In genomic region chr9:32550046-32550608, GRCh38 we compare ENCODE assay signal across 8 cellular contexts. TPM values are rescaled to one million over a fixed set of nuclear protein-coding genes. Genes with fewer than 3 reads are reported as not detected.
DNase-seq lines count a peak whose midpoint lies in the region; ATAC-seq and TF ChIP-seq lines count a peak whose summit lies in the region.

No MANE protein-coding gene starts in this region.

- H3K4me3 ChIP-seq in Caco-2 (ENCODE audit: low read depth, low read length): peak overlapping the region; percentile 87
- peak overlapping the region; percentile 75 for H3K4me3 ChIP-seq in OCI-LY1 (ENCODE audit: low read depth, low read length, poor library complexity, severe bottlenecking)
- H3K4me3 ChIP-seq in coronary artery: peak overlapping the region; percentile 85
- H3K4me3 ChIP-seq in aorta (ENCODE audit: low read length in 2 of 2): peak overlapping the region; percentile 36 to 85

- H3K4me1 ChIP-seq in Caco-2 (no peaks in the 10 kb centered on the region), OCI-LY1 (ENCODE audit: insufficient read depth, low read length, severe bottlenecking) (peaks cover 31% of the 10 kb centered on the region), aorta (ENCODE audit: control insufficient read depth in 1 of 2, insufficient read depth in 2 of 2, low read length in 2 of 2) (no peaks in the 10 kb centered on the region)

- no peaks in the 10 kb centered on the region for H3K9me2 ChIP-seq in OCI-LY1 (ENCODE audit: low read depth, low read length)

- H3K4me1 Mint-ChIP-seq in Caco-2 (ENCODE audit: low read depth, unreplicated experiment) (peaks cover 7% of the 10 kb centered on the region), mesothelial cell of epicardium (peaks cover 24% of the 10 kb centered on the region)

- no peak overlapping the region for H3K27ac ChIP-seq in OCI-LY1 (ENCODE audit: low read depth, low read length, poor library complexity, severe bottlenecking)
- H3K27ac ChIP-seq in coronary artery: peak overlapping the region; percentile 80 to 94
- peak overlapping the region; percentile 39 to 71 for H3K27ac ChIP-seq in aorta (ENCODE audit: low read depth in 1 of 2, low read length in 2 of 2)

- H3K27ac Mint-ChIP-seq in Caco-2 (ENCODE audit: unreplicated experiment) (peak overlapping the region; percentile 96), mesothelial cell of epicardium (peak overlapping the region; percentile 95)

- peak in 1 of 2 experiments; percentile 7 for TF ChIP-seq CTCF in Caco-2 (IDR thresholded peaks at IDR 0.05; ENCODE audit: insufficient read depth in 1 of 2, low read depth in 1 of 2, low read length in 1 of 2, severe bottlenecking in 1 of 2, unreplicated experiment in 1 of 2)
- TF ChIP-seq CTCF in OCI-LY1 (IDR thresholded peaks at IDR 0.05; ENCODE audit: low read length): no peak
- TF ChIP-seq CTCF in coronary artery (IDR thresholded peaks at IDR 0.05): no peak
- TF ChIP-seq CTCF in mesothelial cell of epicardium (IDR thresholded peaks at IDR 0.05; ENCODE audit: unreplicated experiment): no peak

- H2AFZ ChIP-seq in OCI-LY1 (ENCODE audit: low read length): no peak overlapping the region

- TSS peak; percentile 22 for BruUV-seq in Caco-2 (replicated peaks; lab: Mats Ljungman, UMichigan)

- H3K79me2 ChIP-seq in OCI-LY1 (ENCODE audit: insufficient read depth, low read length): peaks cover 52% of the 10 kb centered on the region

- CTCF ChIA-PET in Caco-2 (lab: Charles Lee): interaction anchor here (1.3 to 3.1 kb wide), 7 partner anchors 22 to 171 kb away, joined by 3 to 25 read pairs (median 11); partner anchors contain the start of genes ACO1, NDUFB6 and RIGI

- H3K9me3 ChIP-seq in Caco-2 (no peaks in the 10 kb centered on the region), OCI-LY1 (ENCODE audit: low read length) (no peaks in the 10 kb centered on the region), aorta (ENCODE audit: control insufficient read depth, low read length) (no peaks in the 10 kb centered on the region)

- 0 to 1% methylated on average over 15 of the region's 15 CpGs for WGBS in aorta, 2 donors

- DNase-seq in Caco-2 (peak in 1 of 2 experiments; percentile 14), coronary artery (ENCODE audit: low spot score) (no peak), mesothelial cell of epicardium (ENCODE audit: low spot score in 2 of 2, unreplicated experiment in 2 of 2) (no peak), aorta (no peak)
- no peak for DNase-seq in activated CD4-positive, alpha-beta T cell treated with anti-CD3 and anti-CD28 coated beads for 1 hour

- intact Hi-C loops in Caco-2 (cut with micrococcal nuclease; ENCODE audit: unreplicated experiment): loop anchor here (1.0 kb wide), 1 partner anchor 24 kb away; the partner anchor contains the start of gene RIGI
- intact Hi-C loops in aorta (cut with DNase I): loop anchor here in 1 of 2 donors (2.0 kb wide), 2 partner anchors 23 kb away; partner anchors contain the start of genes NDUFB6 and RIGI

- H3K4me2 ChIP-seq in OCI-LY1 (ENCODE audit: low read length): peak overlapping the region; percentile 94

- no peaks in the 10 kb centered on the region for H3K27me3 ChIP-seq in Caco-2 (replicated peaks; ENCODE audit: control insufficient read depth, insufficient read depth, low read length)
- no peaks in the 10 kb centered on the region for H3K27me3 ChIP-seq in OCI-LY1 (ENCODE audit: insufficient read depth, low read length)
- H3K27me3 ChIP-seq in aorta (ENCODE audit: control insufficient read depth in 1 of 2, insufficient read depth in 2 of 2, low read length in 1 of 2): no peaks in the 10 kb centered on the region

- H3F3A ChIP-seq in OCI-LY1 (ENCODE audit: insufficient read depth, low read length): no peaks in the 10 kb centered on the region

- H3K36me3 Mint-ChIP-seq in Caco-2 (ENCODE audit: insufficient read depth, unreplicated experiment) (peaks cover 31% of the 10 kb centered on the region), mesothelial cell of epicardium (peaks cover 12% of the 10 kb centered on the region)

- POLR2A ChIA-PET in Caco-2 (lab: Charles Lee): interaction anchor here (0.9 to 1.5 kb wide), 3 partner anchors 22 to 475 kb away, joined by 5 to 7 read pairs (median 6); partner anchors contain the start of genes ACO1, DNAJA1 and NDUFB6

- H3K9me3 Mint-ChIP-seq in Caco-2 (ENCODE audit: unreplicated experiment) (no peaks in the 10 kb centered on the region), mesothelial cell of epicardium (no peaks in the 10 kb centered on the region)

- ATAC-seq in GM19455 (IDR thresholded peaks at IDR 0.05; ENCODE audit: unreplicated experiment): peak; percentile 22
- no peak for ATAC-seq in aorta (ENCODE audit: low FRiP score)
- no peak for ATAC-seq in HG02610 (IDR thresholded peaks at IDR 0.05; ENCODE audit: unreplicated experiment)

- H3K4me3 Mint-ChIP-seq in Caco-2 (ENCODE audit: unreplicated experiment): peak overlapping the region; percentile 93
- H3K4me3 Mint-ChIP-seq in mesothelial cell of epicardium: peak overlapping the region; percentile 96

- H4K20me1 ChIP-seq in OCI-LY1 (ENCODE audit: insufficient read depth, low read length): no peaks in the 10 kb centered on the region

- H3K36me3 ChIP-seq in Caco-2 (ENCODE audit: control insufficient read depth, insufficient read depth, low read length) (no peaks in the 10 kb centered on the region), OCI-LY1 (ENCODE audit: insufficient read depth, low read length) (peaks cover 37% of the 10 kb centered on the region), aorta (ENCODE audit: control insufficient read depth in 1 of 2, insufficient read depth in 2 of 2, low read length in 1 of 2) (no peaks in the 10 kb centered on the region)

- no peaks in the 10 kb centered on the region for H3K27me3 Mint-ChIP-seq in Caco-2 (ENCODE audit: insufficient read depth, unreplicated experiment)
- H3K27me3 Mint-ChIP-seq in mesothelial cell of epicardium (ENCODE audit: low read depth): no peaks in the 10 kb centered on the region

- H3K9ac ChIP-seq in OCI-LY1 (ENCODE audit: low read length): peak overlapping the region; percentile 86

RNA-seq across cellular contexts. Expression of gene SMIM27, which starts 2.0 kb away (rescaled TPM):
- 5.3 and 5.9 TPM in 2 replicates for total RNA-seq in Caco-2 (2022)
- total RNA-seq in mesothelial cell of epicardium: 8.3 to 11.1 TPM (median 9.5 TPM) in 3 replicates
- total RNA-seq in aorta: 1 to 10 TPM; 6.5 to 6.7 TPM
- 10 to 100 TPM; 12.7 to 48.8 TPM for polyA plus RNA-seq in aorta

RNA-seq across cellular contexts. Expression of gene TOPORS, which starts 2.3 kb away (rescaled TPM):
- total RNA-seq in Caco-2 (2022) (13.9 and 14.6 TPM in 2 replicates), mesothelial cell of epicardium (21.9 to 23.3 TPM (median 22.8 TPM) in 3 replicates), aorta (10 to 100 TPM; 16.9 to 17.0 TPM)
- polyA plus RNA-seq in aorta: 1 to 10 TPM; 7.8 to 8.6 TPM

RNA-seq across cellular contexts. Expression of gene NDUFB6, which starts 22.8 kb away (rescaled TPM):
- total RNA-seq in Caco-2 (2022): 71.9 and 74.6 TPM in 2 replicates
- 36.7 to 38.4 TPM (median 36.9 TPM) in 3 replicates for total RNA-seq in mesothelial cell of epicardium
- 10 to 100 TPM; 29.5 to 44.6 TPM for total RNA-seq in aorta
- polyA plus RNA-seq in aorta: 10 to 100 TPM; 41.6 to 55.2 TPM

RNA-seq across cellular contexts. Expression of gene RIGI, which starts 24.1 kb away (rescaled TPM):
- total RNA-seq in Caco-2 (2022) (7.9 and 8.0 TPM in 2 replicates), mesothelial cell of epicardium (16.4 to 19.1 TPM (median 16.6 TPM) in 3 replicates), aorta (10 to 100 TPM; 13.0 to 15.6 TPM)
- polyA plus RNA-seq in aorta: 1 to 10 TPM; 3.9 to 9.3 TPM
